Comparison of ENCODE assay signal across 1 cellular context in the genomic region with DNA sequence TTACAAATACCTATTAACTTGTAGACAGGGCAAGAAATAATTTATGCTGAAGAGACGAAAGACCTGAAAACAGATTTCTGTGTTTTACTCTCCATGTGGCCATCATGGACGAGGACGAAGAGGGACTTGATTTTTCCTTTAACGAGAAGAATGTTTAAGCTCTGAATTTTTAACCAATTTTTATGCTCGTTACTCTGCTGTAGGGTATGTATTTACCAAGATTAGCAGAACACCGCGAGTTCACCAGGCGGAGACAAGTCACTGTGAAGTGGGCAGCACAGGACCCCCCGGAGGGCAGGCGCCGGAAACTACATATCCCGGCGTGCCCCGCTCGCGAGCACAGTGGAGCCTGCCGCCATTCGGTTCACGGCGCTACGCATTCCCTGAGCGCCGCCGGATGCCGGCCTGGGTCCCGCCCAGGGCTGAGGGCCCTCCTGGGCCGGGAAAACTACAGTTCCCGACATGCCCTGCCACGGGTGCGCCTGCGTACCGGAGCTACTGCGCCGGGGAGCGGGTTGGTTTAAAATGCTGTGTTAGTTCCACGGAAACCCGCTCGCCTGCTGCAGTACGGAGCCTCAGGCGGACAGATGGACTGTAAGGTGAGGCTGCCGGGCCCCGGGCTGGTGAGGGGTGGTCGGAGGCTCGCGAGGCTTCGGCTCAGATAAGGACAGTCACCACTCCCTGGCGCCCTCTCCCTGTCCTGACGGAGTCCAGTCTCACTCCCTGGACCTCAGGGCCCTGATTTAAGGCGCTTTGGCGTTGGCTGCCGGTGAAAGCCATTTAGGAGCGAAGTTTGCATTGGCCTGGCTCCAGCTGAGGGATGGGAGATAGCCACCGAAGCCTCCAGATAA.
A peak's percentile ranks its signal among the peaks of the same experiment; 100 is the strongest.
TF ChIP-seq lines count a peak whose summit lies in the region.

Gene CCDC150, plus strand, starts transcription at position 536 of the 851 bp plus-strand sequence. Its CDS starts 52 bp downstream, at position 588.

TF ChIP-seq in HepG2, 621 proteins besides CTCF, POLR2A, EP300 and RAD21 (continued from another document and continues in another):
- TF ChIP-seq, protein P1, sequence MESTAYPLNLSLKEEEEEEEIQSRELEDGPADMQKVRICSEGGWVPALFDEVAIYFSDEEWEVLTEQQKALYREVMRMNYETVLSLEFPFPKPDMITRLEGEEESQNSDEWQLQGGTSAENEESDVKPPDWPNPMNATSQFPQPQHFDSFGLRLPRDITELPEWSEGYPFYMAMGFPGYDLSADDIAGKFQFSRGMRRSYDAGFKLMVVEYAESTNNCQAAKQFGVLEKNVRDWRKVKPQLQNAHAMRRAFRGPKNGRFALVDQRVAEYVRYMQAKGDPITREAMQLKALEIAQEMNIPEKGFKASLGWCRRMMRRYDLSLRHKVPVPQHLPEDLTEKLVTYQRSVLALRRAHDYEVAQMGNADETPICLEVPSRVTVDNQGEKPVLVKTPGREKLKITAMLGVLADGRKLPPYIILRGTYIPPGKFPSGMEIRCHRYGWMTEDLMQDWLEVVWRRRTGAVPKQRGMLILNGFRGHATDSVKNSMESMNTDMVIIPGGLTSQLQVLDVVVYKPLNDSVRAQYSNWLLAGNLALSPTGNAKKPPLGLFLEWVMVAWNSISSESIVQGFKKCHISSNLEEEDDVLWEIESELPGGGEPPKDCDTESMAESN (CRISPR knock-in tag; conservative IDR thresholded peaks at IDR 0.05) = peak; percentile 91
- peak; percentile 90 for TF ChIP-seq ZNF781 (CRISPR knock-in tag; IDR thresholded peaks at IDR 0.05; ENCODE audit: borderline replicate concordance, not compliant biosample characterization)
- TF ChIP-seq ZNF296 (CRISPR knock-in tag; conservative IDR thresholded peaks at IDR 0.05) = no peak
- TF ChIP-seq HOXA5 (CRISPR knock-in tag; IDR thresholded peaks at IDR 0.05) = peak; percentile 85
- no peak for TF ChIP-seq SRSF9 (IDR thresholded peaks at IDR 0.05; ENCODE audit: borderline replicate concordance, insufficient read depth, low read depth, low read length, poor library complexity, severe bottlenecking)
- peak; percentile 92 for TF ChIP-seq CREB1 (IDR thresholded peaks at IDR 0.05)
- TF ChIP-seq CREB1 (CRISPR knock-in tag; IDR thresholded peaks at IDR 0.05) = peak; percentile 97
- no peak for TF ChIP-seq NR1H2 (CRISPR knock-in tag; IDR thresholded peaks at IDR 0.05; ENCODE audit: borderline replicate concordance, low read depth)
- peak; percentile 94 for TF ChIP-seq ZNF292 (CRISPR knock-in tag; IDR thresholded peaks at IDR 0.05; ENCODE audit: borderline replicate concordance, low read depth)
- no peak for TF ChIP-seq NFIB (CRISPR knock-in tag; IDR thresholded peaks at IDR 0.05; ENCODE audit: borderline replicate concordance)
- no peak for TF ChIP-seq PCBP2 (optimal IDR thresholded peaks at IDR 0.05; ENCODE audit: low read depth, low read length, poor library complexity, severe bottlenecking)
- peak; percentile 87; the same call in 1 of the 2 replicates for TF ChIP-seq PCBP1 (IDR thresholded peaks at IDR 0.05; ENCODE audit: borderline replicate concordance, low read depth, low read length)
- TF ChIP-seq XBP1 (CRISPR knock-in tag; IDR thresholded peaks at IDR 0.05) = no peak
- no peak for TF ChIP-seq ZBTB1 (CRISPR knock-in tag; IDR thresholded peaks at IDR 0.05; ENCODE audit: borderline replicate concordance)
- no peak for TF ChIP-seq PHF5A (CRISPR knock-in tag; IDR thresholded peaks at IDR 0.05; ENCODE audit: low read depth, unreplicated experiment)
- TF ChIP-seq ZNF562 (CRISPR knock-in tag; IDR thresholded peaks at IDR 0.05; ENCODE audit: borderline replicate concordance) = no peak
- no peak for TF ChIP-seq CHCHD3 (CRISPR knock-in tag; IDR thresholded peaks at IDR 0.05)
- TF ChIP-seq ZNF749 (CRISPR knock-in tag; IDR thresholded peaks at IDR 0.05; ENCODE audit: borderline replicate concordance) = no peak
- TF ChIP-seq ZNF382 (CRISPR knock-in tag; IDR thresholded peaks at IDR 0.05; ENCODE audit: borderline replicate concordance) = no peak
- no peak for TF ChIP-seq ZNF484 (CRISPR knock-in tag; IDR thresholded peaks at IDR 0.05; ENCODE audit: borderline replicate concordance, low read depth)
- peak; percentile 65; the same call in 1 of the 2 replicates for TF ChIP-seq ZNF230 (CRISPR knock-in tag; IDR thresholded peaks at IDR 0.05)
- TF ChIP-seq SAFB2 (CRISPR knock-in tag; IDR thresholded peaks at IDR 0.05; ENCODE audit: borderline replicate concordance, low read depth) = peak; percentile 33; the same call in 1 of the 2 replicates
- TF ChIP-seq ZBTB3 (CRISPR knock-in tag; IDR thresholded peaks at IDR 0.05; ENCODE audit: borderline replicate concordance, low read depth) = no peak; the same call in 1 of the 2 replicates
- no peak for TF ChIP-seq ZFP36L2 (CRISPR knock-in tag; IDR thresholded peaks at IDR 0.05)
- peak; percentile 80; the same call in 1 of the 2 replicates for TF ChIP-seq ZNF567 (CRISPR knock-in tag; IDR thresholded peaks at IDR 0.05; ENCODE audit: borderline replicate concordance)
- no peak for TF ChIP-seq MAFG (CRISPR knock-in tag; IDR thresholded peaks at IDR 0.05)
- TF ChIP-seq ZNF430 (CRISPR knock-in tag; IDR thresholded peaks at IDR 0.05) = peak; percentile 44; the same call in 1 of the 2 replicates
- TF ChIP-seq NFE2L2 (IDR thresholded peaks at IDR 0.05; ENCODE audit: low read length) = no peak
- TF ChIP-seq JUN (CRISPR knock-in tag; IDR thresholded peaks at IDR 0.05) = no peak
- TF ChIP-seq, protein P2, sequence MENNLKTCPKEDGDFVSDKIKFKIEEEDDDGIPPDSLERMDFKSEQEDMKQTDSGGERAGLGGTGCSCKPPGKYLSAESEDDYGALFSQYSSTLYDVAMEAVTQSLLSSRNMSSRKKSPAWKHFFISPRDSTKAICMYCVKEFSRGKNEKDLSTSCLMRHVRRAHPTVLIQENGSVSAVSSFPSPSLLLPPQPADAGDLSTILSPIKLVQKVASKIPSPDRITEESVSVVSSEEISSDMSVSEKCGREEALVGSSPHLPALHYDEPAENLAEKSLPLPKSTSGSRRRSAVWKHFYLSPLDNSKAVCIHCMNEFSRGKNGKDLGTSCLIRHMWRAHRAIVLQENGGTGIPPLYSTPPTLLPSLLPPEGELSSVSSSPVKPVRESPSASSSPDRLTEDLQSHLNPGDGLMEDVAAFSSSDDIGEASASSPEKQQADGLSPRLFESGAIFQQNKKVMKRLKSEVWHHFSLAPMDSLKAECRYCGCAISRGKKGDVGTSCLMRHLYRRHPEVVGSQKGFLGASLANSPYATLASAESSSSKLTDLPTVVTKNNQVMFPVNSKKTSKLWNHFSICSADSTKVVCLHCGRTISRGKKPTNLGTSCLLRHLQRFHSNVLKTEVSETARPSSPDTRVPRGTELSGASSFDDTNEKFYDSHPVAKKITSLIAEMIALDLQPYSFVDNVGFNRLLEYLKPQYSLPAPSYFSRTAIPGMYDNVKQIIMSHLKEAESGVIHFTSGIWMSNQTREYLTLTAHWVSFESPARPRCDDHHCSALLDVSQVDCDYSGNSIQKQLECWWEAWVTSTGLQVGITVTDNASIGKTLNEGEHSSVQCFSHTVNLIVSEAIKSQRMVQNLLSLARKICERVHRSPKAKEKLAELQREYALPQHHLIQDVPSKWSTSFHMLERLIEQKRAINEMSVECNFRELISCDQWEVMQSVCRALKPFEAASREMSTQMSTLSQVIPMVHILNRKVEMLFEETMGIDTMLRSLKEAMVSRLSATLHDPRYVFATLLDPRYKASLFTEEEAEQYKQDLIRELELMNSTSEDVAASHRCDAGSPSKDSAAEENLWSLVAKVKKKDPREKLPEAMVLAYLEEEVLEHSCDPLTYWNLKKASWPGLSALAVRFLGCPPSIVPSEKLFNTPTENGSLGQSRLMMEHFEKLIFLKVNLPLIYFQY (CRISPR knock-in tag; IDR thresholded peaks at IDR 0.05; ENCODE audit: borderline replicate concordance) = peak; percentile 73; the same call in 1 of the 2 replicates
- TF ChIP-seq, protein P3, sequence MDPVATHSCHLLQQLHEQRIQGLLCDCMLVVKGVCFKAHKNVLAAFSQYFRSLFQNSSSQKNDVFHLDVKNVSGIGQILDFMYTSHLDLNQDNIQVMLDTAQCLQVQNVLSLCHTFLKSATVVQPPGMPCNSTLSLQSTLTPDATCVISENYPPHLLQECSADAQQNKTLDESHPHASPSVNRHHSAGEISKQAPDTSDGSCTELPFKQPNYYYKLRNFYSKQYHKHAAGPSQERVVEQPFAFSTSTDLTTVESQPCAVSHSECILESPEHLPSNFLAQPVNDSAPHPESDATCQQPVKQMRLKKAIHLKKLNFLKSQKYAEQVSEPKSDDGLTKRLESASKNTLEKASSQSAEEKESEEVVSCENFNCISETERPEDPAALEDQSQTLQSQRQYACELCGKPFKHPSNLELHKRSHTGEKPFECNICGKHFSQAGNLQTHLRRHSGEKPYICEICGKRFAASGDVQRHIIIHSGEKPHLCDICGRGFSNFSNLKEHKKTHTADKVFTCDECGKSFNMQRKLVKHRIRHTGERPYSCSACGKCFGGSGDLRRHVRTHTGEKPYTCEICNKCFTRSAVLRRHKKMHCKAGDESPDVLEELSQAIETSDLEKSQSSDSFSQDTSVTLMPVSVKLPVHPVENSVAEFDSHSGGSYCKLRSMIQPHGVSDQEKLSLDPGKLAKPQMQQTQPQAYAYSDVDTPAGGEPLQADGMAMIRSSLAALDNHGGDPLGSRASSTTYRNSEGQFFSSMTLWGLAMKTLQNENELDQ (CRISPR knock-in tag; IDR thresholded peaks at IDR 0.05; ENCODE audit: borderline replicate concordance) = 0 out of 2 replicates have a peak, but pooled peaks have one; percentile 25
- TF ChIP-seq ZNF276 (CRISPR knock-in tag; IDR thresholded peaks at IDR 0.05; ENCODE audit: low read depth) = no peak
- peak; percentile 79 for TF ChIP-seq PHF21A (CRISPR knock-in tag; IDR thresholded peaks at IDR 0.05)
- peak; percentile 90 for TF ChIP-seq SUZ12 (IDR thresholded peaks at IDR 0.05; ENCODE audit: low read depth, low read length)
- peak; percentile 96 for TF ChIP-seq ERF (CRISPR knock-in tag; IDR thresholded peaks at IDR 0.05)
- TF ChIP-seq DRAP1 (CRISPR knock-in tag; IDR thresholded peaks at IDR 0.05) = peak; percentile 70
- TF ChIP-seq ADNP (CRISPR knock-in tag; IDR thresholded peaks at IDR 0.05) = no peak
- no peak; the same call in 1 of the 2 replicates for TF ChIP-seq ZBTB43 (CRISPR knock-in tag; conservative IDR thresholded peaks at IDR 0.05)
- TF ChIP-seq, protein P4, sequence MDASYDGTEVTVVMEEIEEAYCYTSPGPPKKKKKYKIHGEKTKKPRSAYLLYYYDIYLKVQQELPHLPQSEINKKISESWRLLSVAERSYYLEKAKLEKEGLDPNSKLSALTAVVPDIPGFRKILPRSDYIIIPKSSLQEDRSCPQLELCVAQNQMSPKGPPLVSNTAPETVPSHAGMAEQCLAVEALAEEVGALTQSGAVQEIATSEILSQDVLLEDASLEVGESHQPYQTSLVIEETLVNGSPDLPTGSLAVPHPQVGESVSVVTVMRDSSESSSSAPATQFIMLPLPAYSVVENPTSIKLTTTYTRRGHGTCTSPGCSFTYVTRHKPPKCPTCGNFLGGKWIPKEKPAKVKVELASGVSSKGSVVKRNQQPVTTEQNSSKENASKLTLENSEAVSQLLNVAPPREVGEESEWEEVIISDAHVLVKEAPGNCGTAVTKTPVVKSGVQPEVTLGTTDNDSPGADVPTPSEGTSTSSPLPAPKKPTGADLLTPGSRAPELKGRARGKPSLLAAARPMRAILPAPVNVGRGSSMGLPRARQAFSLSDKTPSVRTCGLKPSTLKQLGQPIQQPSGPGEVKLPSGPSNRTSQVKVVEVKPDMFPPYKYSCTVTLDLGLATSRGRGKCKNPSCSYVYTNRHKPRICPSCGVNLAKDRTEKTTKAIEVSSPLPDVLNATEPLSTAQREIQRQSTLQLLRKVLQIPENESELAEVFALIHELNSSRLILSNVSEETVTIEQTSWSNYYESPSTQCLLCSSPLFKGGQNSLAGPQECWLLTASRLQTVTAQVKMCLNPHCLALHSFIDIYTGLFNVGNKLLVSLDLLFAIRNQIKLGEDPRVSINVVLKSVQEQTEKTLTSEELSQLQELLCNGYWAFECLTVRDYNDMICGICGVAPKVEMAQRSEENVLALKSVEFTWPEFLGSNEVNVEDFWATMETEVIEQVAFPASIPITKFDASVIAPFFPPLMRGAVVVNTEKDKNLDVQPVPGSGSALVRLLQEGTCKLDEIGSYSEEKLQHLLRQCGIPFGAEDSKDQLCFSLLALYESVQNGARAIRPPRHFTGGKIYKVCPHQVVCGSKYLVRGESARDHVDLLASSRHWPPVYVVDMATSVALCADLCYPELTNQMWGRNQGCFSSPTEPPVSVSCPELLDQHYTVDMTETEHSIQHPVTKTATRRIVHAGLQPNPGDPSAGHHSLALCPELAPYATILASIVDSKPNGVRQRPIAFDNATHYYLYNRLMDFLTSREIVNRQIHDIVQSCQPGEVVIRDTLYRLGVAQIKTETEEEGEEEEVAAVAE (CRISPR knock-in tag; IDR thresholded peaks at IDR 0.05; ENCODE audit: borderline replicate concordance) = peak; percentile 92
- TF ChIP-seq ZC3H4 (CRISPR knock-in tag; IDR thresholded peaks at IDR 0.05; ENCODE audit: borderline replicate concordance) = no peak
- TF ChIP-seq NCOR1 (IDR thresholded peaks at IDR 0.05; ENCODE audit: borderline replicate concordance, low read length) = no peak
- TF ChIP-seq JUND (CRISPR knock-in tag; IDR thresholded peaks at IDR 0.05) = no peak
- peak; percentile 51; the same call in 1 of the 2 replicates for TF ChIP-seq NCOA2 (CRISPR knock-in tag; IDR thresholded peaks at IDR 0.05)
